Comparison of ENCODE assay signal across 1 cellular context in the genomic region with DNA sequence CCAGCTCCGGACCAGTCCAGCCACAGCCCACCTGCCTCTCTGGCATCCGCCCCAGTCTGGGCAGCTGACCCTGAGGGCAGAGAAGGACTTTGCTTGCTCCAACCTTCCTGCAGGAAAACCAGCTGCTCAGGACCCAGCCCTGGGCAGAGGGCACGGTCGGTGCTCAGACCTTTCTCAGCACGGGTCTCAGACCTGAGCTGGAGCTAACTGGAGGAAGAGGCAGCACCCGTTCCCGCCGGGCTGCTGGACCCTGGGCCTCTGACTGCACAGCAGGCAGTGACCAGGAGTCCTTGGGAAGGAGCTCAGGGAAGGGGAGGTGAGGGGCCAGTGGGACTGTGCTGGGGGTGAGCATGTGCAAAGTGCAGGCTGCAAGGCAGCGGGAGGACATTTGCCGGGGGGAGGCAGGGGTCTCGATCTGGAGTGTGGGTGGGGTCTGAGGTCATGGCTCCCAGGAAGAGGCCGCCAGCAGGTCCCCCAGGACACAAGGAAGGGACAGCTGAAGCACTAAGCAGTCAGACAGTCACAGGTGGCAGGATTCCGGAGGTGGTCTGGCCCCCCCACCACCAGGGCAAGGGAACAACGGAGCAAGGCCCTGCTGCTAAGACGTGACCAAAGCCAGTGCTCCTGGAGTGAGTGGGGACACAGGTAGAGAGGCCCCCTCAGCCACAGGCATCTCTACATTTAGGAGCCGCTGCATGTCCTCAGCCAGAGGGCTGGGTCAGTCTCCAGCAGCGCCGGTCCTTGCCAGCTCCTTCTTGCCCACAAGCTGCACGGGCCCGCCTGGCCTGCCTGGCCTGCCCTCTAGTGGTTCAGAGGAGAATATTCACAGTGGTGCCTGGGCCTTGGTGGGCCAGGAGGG.
TF ChIP-seq lines count a peak whose summit lies in the region.

No MANE protein-coding gene starts in this region.

TF ChIP-seq in HEK293, 187 proteins besides CTCF, POLR2A, EP300 and RAD21 (continued from another document):
- TF ChIP-seq PATZ1 (tag by site-specific recombination; IDR thresholded peaks at IDR 0.05) (0 out of 2 replicates have a peak, but pooled peaks have one; percentile 14), GLIS2 (tag by site-specific recombination; IDR thresholded peaks at IDR 0.05) (peak; percentile 67), ZNF26 (tag by site-specific recombination; IDR thresholded peaks at IDR 0.05) (no peak), ZNF600 (tag by site-specific recombination; IDR thresholded peaks at IDR 0.05) (0 out of 2 replicates have a peak, but pooled peaks have one; percentile 14), FEZF1 (tag by site-specific recombination; IDR thresholded peaks at IDR 0.05) (no peak), ZNF155 (tag by site-specific recombination; IDR thresholded peaks at IDR 0.05) (no peak), ZNF792 (tag by site-specific recombination; IDR thresholded peaks at IDR 0.05) (no peak), ZNF654 (tag by site-specific recombination; IDR thresholded peaks at IDR 0.05; ENCODE audit: low read depth) (peak; percentile 40), ZNF2 (tag by site-specific recombination; IDR thresholded peaks at IDR 0.05) (peak; percentile 88), ZNF311 (tag by site-specific recombination; IDR thresholded peaks at IDR 0.05; ENCODE audit: borderline replicate concordance) (no peak), ZFHX2 (tag by site-specific recombination; conservative IDR thresholded peaks at IDR 0.05) (peak; percentile 27; the same call in 1 of the 2 replicates), ZNF292 (tag by site-specific recombination; IDR thresholded peaks at IDR 0.05; ENCODE audit: borderline replicate concordance, low read depth) (no peak)
- TF ChIP-seq, protein P1, sequence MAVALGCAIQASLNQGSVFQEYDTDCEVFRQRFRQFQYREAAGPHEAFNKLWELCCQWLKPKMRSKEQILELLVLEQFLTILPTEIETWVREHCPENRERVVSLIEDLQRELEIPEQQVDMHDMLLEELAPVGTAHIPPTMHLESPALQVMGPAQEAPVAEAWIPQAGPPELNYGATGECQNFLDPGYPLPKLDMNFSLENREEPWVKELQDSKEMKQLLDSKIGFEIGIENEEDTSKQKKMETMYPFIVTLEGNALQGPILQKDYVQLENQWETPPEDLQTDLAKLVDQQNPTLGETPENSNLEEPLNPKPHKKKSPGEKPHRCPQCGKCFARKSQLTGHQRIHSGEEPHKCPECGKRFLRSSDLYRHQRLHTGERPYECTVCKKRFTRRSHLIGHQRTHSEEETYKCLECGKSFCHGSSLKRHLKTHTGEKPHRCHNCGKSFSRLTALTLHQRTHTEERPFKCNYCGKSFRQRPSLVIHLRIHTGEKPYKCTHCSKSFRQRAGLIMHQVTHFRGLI (tag by site-specific recombination; IDR thresholded peaks at IDR 0.05) = no peak
- TF ChIP-seq, protein P2, sequence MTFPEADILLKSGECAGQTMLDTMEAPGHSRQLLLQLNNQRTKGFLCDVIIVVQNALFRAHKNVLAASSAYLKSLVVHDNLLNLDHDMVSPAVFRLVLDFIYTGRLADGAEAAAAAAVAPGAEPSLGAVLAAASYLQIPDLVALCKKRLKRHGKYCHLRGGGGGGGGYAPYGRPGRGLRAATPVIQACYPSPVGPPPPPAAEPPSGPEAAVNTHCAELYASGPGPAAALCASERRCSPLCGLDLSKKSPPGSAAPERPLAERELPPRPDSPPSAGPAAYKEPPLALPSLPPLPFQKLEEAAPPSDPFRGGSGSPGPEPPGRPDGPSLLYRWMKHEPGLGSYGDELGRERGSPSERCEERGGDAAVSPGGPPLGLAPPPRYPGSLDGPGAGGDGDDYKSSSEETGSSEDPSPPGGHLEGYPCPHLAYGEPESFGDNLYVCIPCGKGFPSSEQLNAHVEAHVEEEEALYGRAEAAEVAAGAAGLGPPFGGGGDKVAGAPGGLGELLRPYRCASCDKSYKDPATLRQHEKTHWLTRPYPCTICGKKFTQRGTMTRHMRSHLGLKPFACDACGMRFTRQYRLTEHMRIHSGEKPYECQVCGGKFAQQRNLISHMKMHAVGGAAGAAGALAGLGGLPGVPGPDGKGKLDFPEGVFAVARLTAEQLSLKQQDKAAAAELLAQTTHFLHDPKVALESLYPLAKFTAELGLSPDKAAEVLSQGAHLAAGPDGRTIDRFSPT (tag by site-specific recombination; IDR thresholded peaks at IDR 0.05) = peak; percentile 40; the same call in 1 of the 2 replicates
